ENCODE assay signal across 25 cellular contexts in genomic region chr16:56302506-56302905, GRCh38.
"Had no signal": no experiment of that assay in that cellular context is flagged by ENCODE, and none has a peak within 500 bp of the region (broad histone marks: within the 10 kb centered on the region; RNA-seq: fewer than 3 reads in every experiment).

No MANE protein-coding gene starts in this region.

- H3K36me3 ChIP-seq: MG63 had no signal

- H3K4me3 ChIP-seq: MG63 had no signal

- H3K4me3 Mint-ChIP-seq: activated CD8-positive, alpha-beta T cell treated with anti-CD3 and anti-CD28 coated beads, Interleukin-2, amount 10 ng/mL, durations not matched to agents 7 days and 5 days; activated naive CD8-positive, alpha-beta T cell treated with anti-CD3 and anti-CD28 coated beads, Interleukin-2, amount 50 U/mL, for 24 hours; activated T-cell treated with anti-CD3 and anti-CD28 coated beads, Interleukin-2, amount 50 U/mL, for 24 hours; activated T-helper 1 cell treated with anti-CD3 and anti-CD28 coated beads, Interleukin-12 subunit alpha, Interleukin-12 subunit beta, Interleukin-2, Interleukin-4 antibody, amounts not matched to agents 30 ng/mL and 10 ng/mL and 1 ng/mL, durations not matched to agents 14 hours and 24 hours and 36 hours; T-helper 1 cell treated with Interleukin-12 subunit alpha and Interleukin-12 subunit beta and Interleukin-4 antibody, amounts not matched to agents 30 μg/mL and 1 μg/mL, for 36 hours; WTC11 had no signal

- H3K36me3 Mint-ChIP-seq: activated naive CD4-positive, alpha-beta T cell treated with anti-CD3 and anti-CD28 coated beads, Interleukin-2, amount 50 U/mL, for 72 hours; WTC11 had no signal

- H3K9me3 ChIP-seq: MG63 had no signal

- ATAC-seq: activated CD8-positive, alpha-beta T cell treated with anti-CD3 and anti-CD28 coated beads, Interleukin-2, amount 10 ng/mL, durations not matched to agents 7 days and 5 days; activated naive CD4-positive, alpha-beta T cell treated with anti-CD3 and anti-CD28 coated beads, Interleukin-2, amount 50 U/mL, for 72 hours; activated naive CD8-positive, alpha-beta T cell treated with anti-CD3 and anti-CD28 coated beads, Interleukin-2, amount 50 U/mL, for 24 hours; WTC11 had no signal

- H3K27me3 Mint-ChIP-seq: activated T-cell treated with anti-CD3 and anti-CD28 coated beads, Interleukin-2, amount 50 U/mL, for 24 hours had no signal

- H3K27ac Mint-ChIP-seq: activated CD8-positive, alpha-beta T cell treated with anti-CD3 and anti-CD28 coated beads, Interleukin-2, amount 10 ng/mL, durations not matched to agents 7 days and 5 days; activated naive CD8-positive, alpha-beta T cell treated with anti-CD3 and anti-CD28 coated beads, Interleukin-2, amount 50 U/mL, for 24 hours; activated T-cell treated with anti-CD3 and anti-CD28 coated beads, Interleukin-2, amount 50 U/mL, for 24 hours; activated T-helper 1 cell treated with anti-CD3 and anti-CD28 coated beads, Interleukin-12 subunit alpha, Interleukin-12 subunit beta, Interleukin-2, Interleukin-4 antibody, amounts not matched to agents 30 ng/mL and 10 ng/mL and 1 ng/mL, durations not matched to agents 14 hours and 24 hours and 36 hours; T-helper 1 cell treated with Interleukin-12 subunit alpha and Interleukin-12 subunit beta and Interleukin-4 antibody, amounts not matched to agents 30 μg/mL and 1 μg/mL, for 36 hours; WTC11 had no signal

- FAIRE-seq: RCC 7860 had no signal

- DNase-seq: activated CD4-positive, alpha-beta T cell treated with anti-CD3 and anti-CD28 coated beads for 48 hours; activated CD4-positive, alpha-beta T cell treated with anti-CD3 and anti-CD28 coated beads, Interleukin-2, amount 50 U/mL, for 4 hours; activated CD4-positive, CD25-positive, alpha-beta regulatory T cell treated with anti-CD3 and anti-CD28 coated beads, Interleukin-2, amount 50 U/mL, for 72 hours; activated CD8-positive, alpha-beta memory T cell treated with anti-CD3 and anti-CD28 coated beads, Interleukin-2, amount 50 U/mL, for 48 hours; activated CD8-positive, alpha-beta T cell treated with anti-CD3 and anti-CD28 coated beads, Interleukin-2, amount 10 ng/mL, durations not matched to agents 7 days and 5 days; activated effector memory CD4-positive, alpha-beta T cell treated with Interleukin-2 at 50 U/mL for 16 hours; activated naive CD4-positive, alpha-beta T cell; activated naive CD8-positive, alpha-beta T cell treated with anti-CD3 and anti-CD28 coated beads, Interleukin-2, amount 50 U/mL, for 24 hours; activated T-cell treated with anti-CD3 and anti-CD28 coated beads, Interleukin-2, amount 50 U/mL, for 24 hours; amniotic stem cell; MG63; MV-4-11; NCI-H1092 treated with DMSO at 0.1 percent for 48 hours; NCI-H1417 treated with DMSO at 0.1 percent for 48 hours; NCI-H1694 treated with DMSO at 0.1 percent for 48 hours; NCI-H2029 treated with DMSO at 0.1 percent for 48 hours; NCI-H345; NCI-H510A treated with DMSO at 0.1 percent for 48 hours; NCI-H69; SHP77 treated with DMSO at 0.1 percent for 48 hours had no signal

- H3K27me3 ChIP-seq: MG63 had no signal

- H3K9me3 Mint-ChIP-seq: activated naive CD4-positive, alpha-beta T cell treated with anti-CD3 and anti-CD28 coated beads, Interleukin-2, amount 50 U/mL, for 72 hours; activated naive CD8-positive, alpha-beta T cell treated with anti-CD3 and anti-CD28 coated beads, Interleukin-2, amount 50 U/mL, for 24 hours; activated T-cell treated with anti-CD3 and anti-CD28 coated beads, Interleukin-2, amount 50 U/mL, for 24 hours; activated T-helper 1 cell treated with anti-CD3 and anti-CD28 coated beads, Interleukin-12 subunit alpha, Interleukin-12 subunit beta, Interleukin-2, Interleukin-4 antibody, amounts not matched to agents 30 ng/mL and 10 ng/mL and 1 ng/mL, durations not matched to agents 14 hours and 24 hours and 36 hours; T-helper 1 cell treated with Interleukin-12 subunit alpha and Interleukin-12 subunit beta and Interleukin-4 antibody, amounts not matched to agents 30 μg/mL and 1 μg/mL, for 36 hours; WTC11 had no signal
